ENCODE assay signal across 34 cellular contexts in genomic region chr5:145223582-145223981, GRCh38.
"Had no signal": no experiment of that assay in that cellular context is flagged by ENCODE, and none has a peak within 500 bp of the region (broad histone marks: within the 10 kb centered on the region; RNA-seq: fewer than 3 reads in every experiment).

No MANE protein-coding gene starts in this region.

- H3K27me3 ChIP-seq: MG63 had no signal

- H3K4me3 ChIP-seq: MG63 had no signal

- H3K9me3 ChIP-seq: MG63 had no signal

- H3K36me3 ChIP-seq: MG63 had no signal

- DNase-seq: Karpas-422, Kasumi-1, MG63, MM.1S, MV-4-11, NCI-H1048, NCI-H1092, NCI-H1092 treated with DMSO at 0.1 percent for 48 hours, NCI-H1105, NCI-H1105 treated with DMSO at 0.1 percent for 48 hours, NCI-H1417, NCI-H1417 treated with DMSO at 0.1 percent for 48 hours, NCI-H1436, NCI-H1436 treated with DMSO at 0.1 percent for 48 hours, NCI-H146, NCI-H1694, NCI-H1694 treated with DMSO at 0.1 percent for 48 hours, NCI-H187, NCI-H187 treated with DMSO at 0.1 percent for 48 hours, NCI-H1930, NCI-H2029, NCI-H2029 treated with DMSO at 0.1 percent for 48 hours, NCI-H2081, NCI-H2081 treated with DMSO at 0.1 percent for 48 hours, NCI-H2107, NCI-H2171, NCI-H2171 treated with DMSO at 0.1 percent for 48 hours, NCI-H2227 treated with DMSO at 0.1 percent for 48 hours, NCI-H226, NCI-H345, NCI-H446, NCI-H446 treated with DMSO at 0.1 percent for 48 hours, NCI-H510A, NCI-H510A treated with DMSO at 0.1 percent for 48 hours had no signal
